ENCODE assay signal across 16 cellular contexts in the genomic region with DNA sequence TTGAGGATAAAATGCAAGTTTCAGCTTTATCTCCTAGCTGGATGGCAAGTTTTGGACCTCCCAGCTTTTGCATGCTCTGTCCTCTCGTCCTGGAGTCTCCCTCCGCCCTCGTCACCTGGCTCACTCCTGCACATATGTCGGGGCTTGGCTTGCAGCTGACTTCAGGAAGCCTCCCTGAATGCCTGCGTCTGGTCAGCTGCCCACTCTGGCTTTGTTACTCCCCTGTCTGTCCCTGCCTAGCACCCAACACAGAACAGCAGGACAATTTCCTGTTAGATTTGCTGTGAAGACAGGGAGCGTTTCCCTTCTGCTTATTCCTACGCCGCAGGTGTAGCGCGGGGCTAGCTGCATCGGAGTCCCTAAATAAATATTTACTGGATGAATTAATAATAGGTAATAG. TPM values are rescaled to one million over a fixed set of nuclear protein-coding genes. Genes with fewer than 3 reads are reported as not detected.
A peak's percentile ranks its signal among the peaks of the same experiment; 100 is the strongest.
DNase-seq lines count a peak whose midpoint lies in the region; TF ChIP-seq lines count a peak whose summit lies in the region.
"Had no signal": no experiment of that assay in that cellular context is flagged by ENCODE, and none has a peak within 500 bp of the region (broad histone marks: within the 10 kb centered on the region; RNA-seq: fewer than 3 reads in every experiment).

No MANE protein-coding gene starts in this region.

- H3K9me3 ChIP-seq in endocrine pancreas (ENCODE audit: control insufficient read depth, low read length) (no peaks in the 10 kb centered on the region), muscle layer of duodenum (ENCODE audit: control insufficient read depth in 1 of 2, low read length in 2 of 2) (no peaks in the 10 kb centered on the region), transverse colon (no peaks in the 10 kb centered on the region)
- H3K9me3 ChIP-seq: upper lobe of right lung had no signal

- peak; percentile 15 for DNase-seq in DMS153 (lab: John Stamatoyannopoulos, UW)
- DNase-seq in DMS153 treated with DMSO at 0.1 percent for 48 hours (lab: John Stamatoyannopoulos, UW; ENCODE audit: unreplicated experiment): no peak
- DNase-seq in transverse colon: no peak
- no peak for DNase-seq in immature natural killer cell
- DNase-seq in pons (ENCODE audit: low spot score): no peak
- DNase-seq in occipital lobe (lab: John Stamatoyannopoulos, UW): no peak
- DNase-seq: activated CD4-positive, alpha-beta T cell treated with anti-CD3 and anti-CD28 coated beads, Interleukin-2, amount 50 U/mL, for 4 hours; CD4-positive, alpha-beta memory T cell; effector CD8-positive, alpha-beta T cell; midbrain; NCI-H2171; upper lobe of right lung had no signal

- no peaks in the 10 kb centered on the region for H3K36me3 Mint-ChIP-seq in immature natural killer cell

- TF ChIP-seq EP300 in transverse colon (IDR thresholded peaks at IDR 0.05; ENCODE audit: low read depth): no peak

- no peak for TF ChIP-seq POLR2A in transverse colon (IDR thresholded peaks at IDR 0.05)

- H3K36me3 ChIP-seq in endocrine pancreas (ENCODE audit: control insufficient read depth, insufficient read depth, low read length): no peaks in the 10 kb centered on the region
- H3K36me3 ChIP-seq in muscle layer of duodenum (ENCODE audit: control insufficient read depth in 1 of 2, insufficient read depth in 2 of 2, low read length in 2 of 2): no peaks in the 10 kb centered on the region
- no peaks in the 10 kb centered on the region for H3K36me3 ChIP-seq in transverse colon
- H3K36me3 ChIP-seq: upper lobe of right lung had no signal

- peak overlapping the region; percentile 2 for H3K4me3 ChIP-seq in endocrine pancreas (ENCODE audit: control insufficient read depth, insufficient read depth, low read length)
- H3K4me3 ChIP-seq in muscle layer of duodenum (ENCODE audit: low read depth in 1 of 2, low read length in 2 of 2): peak overlapping the region in 1 of 2 donors; percentile 47
- H3K4me3 ChIP-seq in transverse colon: no peak overlapping the region
- H3K4me3 ChIP-seq: upper lobe of right lung had no signal

- H3K27ac ChIP-seq in muscle layer of duodenum (ENCODE audit: low read length) (peak overlapping the region; percentile 81), transverse colon (peak overlapping the region; percentile 70 to 91 (median 86))
- H3K27ac ChIP-seq: 22Rv1, upper lobe of right lung had no signal

- H3K27me3 Mint-ChIP-seq in immature natural killer cell (ENCODE audit: low read depth in 3 of 3): peaks cover 11 to 22% (median 13%) of the 10 kb centered on the region in 3 donors

- H3K27me3 ChIP-seq in endocrine pancreas (ENCODE audit: control insufficient read depth, insufficient read depth, low read length): peaks cover 9% of the 10 kb centered on the region
- no peaks in the 10 kb centered on the region for H3K27me3 ChIP-seq in muscle layer of duodenum (ENCODE audit: low read depth, low read length)
- no peaks in the 10 kb centered on the region for H3K27me3 ChIP-seq in transverse colon

- H3K9ac ChIP-seq in endocrine pancreas (ENCODE audit: control insufficient read depth, insufficient read depth, low read length): no peak overlapping the region

- intact Hi-C loops in transverse colon (cut with DNase I; ENCODE audit: low total_unique reads): loop anchor here (5.0 kb wide), 1 partner anchor 34 kb away; no protein-coding TSS in a partner anchor

- H3K4me1 ChIP-seq in endocrine pancreas (ENCODE audit: control insufficient read depth, insufficient read depth, low read length) (no peaks in the 10 kb centered on the region), muscle layer of duodenum (ENCODE audit: control insufficient read depth in 1 of 2, insufficient read depth in 2 of 2, low read length in 2 of 2) (peaks cover 5 to 28% of the 10 kb centered on the region in 2 donors), transverse colon (peaks cover 5 to 20% (median 14%) of the 10 kb centered on the region in 4 donors)
- H3K4me1 ChIP-seq: upper lobe of right lung had no signal

- H3K4me1 Mint-ChIP-seq in immature natural killer cell: no peaks in the 10 kb centered on the region

- 63% methylated on average over 11 of the region's 11 CpGs; no CpG with 5 or more reads in 1 of the 2 donors for WGBS in transverse colon (ENCODE audit: low coverage in 1 of 2), 2 donors

- no peaks in the 10 kb centered on the region for H3K9me3 Mint-ChIP-seq in immature natural killer cell
- H3K9me3 Mint-ChIP-seq: activated T-helper 1 cell treated with anti-CD3 and anti-CD28 coated beads, Interleukin-12 subunit alpha, Interleukin-12 subunit beta, Interleukin-2, Interleukin-4 antibody, amounts not matched to agents 30 ng/mL and 10 ng/mL and 1 ng/mL, durations not matched to agents 14 hours and 24 hours and 36 hours; CD4-positive, alpha-beta memory T cell had no signal

- no peak for TF ChIP-seq CTCF in transverse colon (IDR thresholded peaks at IDR 0.05)

- H3K4me3 Mint-ChIP-seq in immature natural killer cell: no peak overlapping the region
- H3K4me3 Mint-ChIP-seq: activated T-helper 1 cell treated with anti-CD3 and anti-CD28 coated beads, Interleukin-12 subunit alpha, Interleukin-12 subunit beta, Interleukin-2, Interleukin-4 antibody, amounts not matched to agents 30 ng/mL and 10 ng/mL and 1 ng/mL, durations not matched to agents 14 hours and 24 hours and 36 hours; CD4-positive, alpha-beta memory T cell had no signal

- in situ Hi-C loops in transverse colon (cut with MboI; ENCODE audit: low pct_ligation_motif_present in 1 of 4, low pct_unique_long_range_greater_than_20kb in 1 of 4, low sequenced_read_pairs in 3 of 4): no loop called here

- no peak overlapping the region for H3K27ac Mint-ChIP-seq in immature natural killer cell
- H3K27ac Mint-ChIP-seq: activated T-helper 1 cell treated with anti-CD3 and anti-CD28 coated beads, Interleukin-12 subunit alpha, Interleukin-12 subunit beta, Interleukin-2, Interleukin-4 antibody, amounts not matched to agents 30 ng/mL and 10 ng/mL and 1 ng/mL, durations not matched to agents 14 hours and 24 hours and 36 hours had no signal

RNA-seq across cellular contexts. Expression of a gene that starts 5.4 kb away (rescaled TPM):
- total RNA-seq in transverse colon (100 to 1,000 TPM in 1 of 4 donors, 10 to 100 TPM in 2, 1 to 10 TPM in 1; 9.8 to 216 (median 18.3) TPM), occipital lobe (0.16 TPM)
- polyA plus RNA-seq in immature natural killer cell: not detected
- total RNA-seq: activated T-helper 1 cell treated with anti-CD3 and anti-CD28 coated beads, Interleukin-12 subunit alpha, Interleukin-12 subunit beta, Interleukin-2, Interleukin-4 antibody, amounts not matched to agents 30 ng/mL and 10 ng/mL and 1 ng/mL, durations not matched to agents 14 hours and 24 hours and 36 hours; CD4-positive, alpha-beta memory T cell had no signal
- polyA plus RNA-seq: CD4-positive, alpha-beta memory T cell had no signal

RNA-seq across cellular contexts. Expression of a gene that starts 29.0 kb away (rescaled TPM):
- total RNA-seq in transverse colon (10 to 100 TPM; 11.2 to 38.0 (median 26.2) TPM), occipital lobe (35.9 TPM)
- polyA plus RNA-seq in immature natural killer cell: 10 to 100 TPM; 37.9 to 61.4 (median 55.1) TPM
